ENCODE assay signal across 1 cellular context in genomic region chr1:150561830-150562367, GRCh38.
TF ChIP-seq lines count a peak whose summit lies in the region.

No MANE protein-coding gene starts in this region.

TF ChIP-seq in HepG2, 621 proteins besides CTCF, POLR2A, EP300 and RAD21 (continued from another document and continues in another):
- TF ChIP-seq ZNF609 (CRISPR knock-in tag; IDR thresholded peaks at IDR 0.05; ENCODE audit: borderline replicate concordance) (no peak; the same call in 1 of the 2 replicates), SIN3A (IDR thresholded peaks at IDR 0.05; ENCODE audit: borderline replicate concordance, low read depth, low read length) (no peak; the same call in 1 of the 2 replicates), ZNF317 (CRISPR knock-in tag; IDR thresholded peaks at IDR 0.05) (peak; percentile 47; the same call in 1 of the 2 replicates), ZNF572 (CRISPR knock-in tag; IDR thresholded peaks at IDR 0.05) (no peak), PTBP1 (IDR thresholded peaks at IDR 0.05; ENCODE audit: low read depth, low read length, poor library complexity, severe bottlenecking) (no peak), ZNF687 (CRISPR knock-in tag; IDR thresholded peaks at IDR 0.05) (peak; percentile 64), RBAK (CRISPR knock-in tag; IDR thresholded peaks at IDR 0.05) (no peak), ZNF468 (CRISPR knock-in tag; IDR thresholded peaks at IDR 0.05) (no peak), ZFY (CRISPR knock-in tag; IDR thresholded peaks at IDR 0.05) (no peak), SP140L (CRISPR knock-in tag; IDR thresholded peaks at IDR 0.05; ENCODE audit: borderline replicate concordance) (no peak; the same call in 1 of the 2 replicates), ZNF318 (CRISPR knock-in tag; IDR thresholded peaks at IDR 0.05) (no peak), KLF15 (CRISPR knock-in tag; IDR thresholded peaks at IDR 0.05; ENCODE audit: borderline replicate concordance) (no peak; the same call in 1 of the 2 replicates), ZNF619 (CRISPR knock-in tag; IDR thresholded peaks at IDR 0.05) (0 out of 2 replicates have a peak, but pooled peaks have one; percentile 37), ZNF121 (CRISPR knock-in tag; IDR thresholded peaks at IDR 0.05) (no peak), ZNF34 (CRISPR knock-in tag; IDR thresholded peaks at IDR 0.05; ENCODE audit: borderline replicate concordance) (no peak; the same call in 1 of the 2 replicates), KAT8 (CRISPR knock-in tag; IDR thresholded peaks at IDR 0.05) (peak; percentile 71), ZC3H4 (CRISPR knock-in tag; IDR thresholded peaks at IDR 0.05; ENCODE audit: borderline replicate concordance) (peak; percentile 68; the same call in 1 of the 2 replicates), DPF2 (CRISPR knock-in tag; IDR thresholded peaks at IDR 0.05; ENCODE audit: borderline replicate concordance, low read depth) (no peak), HOXD1 (CRISPR knock-in tag; IDR thresholded peaks at IDR 0.05) (no peak), PCBP1 (IDR thresholded peaks at IDR 0.05; ENCODE audit: borderline replicate concordance, low read depth, low read length) (peak; percentile 88), ZNF639 (CRISPR knock-in tag; conservative IDR thresholded peaks at IDR 0.05) (no peak; the same call in 1 of the 2 replicates), ETV6 (CRISPR knock-in tag; conservative IDR thresholded peaks at IDR 0.05) (0 out of 2 replicates have a peak, but pooled peaks have one; percentile 31), MEIS2 (CRISPR knock-in tag; IDR thresholded peaks at IDR 0.05) (no peak), ATF5 (CRISPR knock-in tag; IDR thresholded peaks at IDR 0.05; ENCODE audit: low read depth) (no peak), GPBP1L1 (CRISPR knock-in tag; IDR thresholded peaks at IDR 0.05) (no peak), FOXM1 (CRISPR knock-in tag; IDR thresholded peaks at IDR 0.05) (no peak), MYC (CRISPR knock-in tag; IDR thresholded peaks at IDR 0.05; ENCODE audit: borderline replicate concordance) (no peak), MEF2D (CRISPR knock-in tag; IDR thresholded peaks at IDR 0.05) (no peak; the same call in 1 of the 2 replicates), ZNF446 (CRISPR knock-in tag; IDR thresholded peaks at IDR 0.05) (no peak), ARNTL (CRISPR knock-in tag; IDR thresholded peaks at IDR 0.05) (no peak)
- TF ChIP-seq, protein P1, sequence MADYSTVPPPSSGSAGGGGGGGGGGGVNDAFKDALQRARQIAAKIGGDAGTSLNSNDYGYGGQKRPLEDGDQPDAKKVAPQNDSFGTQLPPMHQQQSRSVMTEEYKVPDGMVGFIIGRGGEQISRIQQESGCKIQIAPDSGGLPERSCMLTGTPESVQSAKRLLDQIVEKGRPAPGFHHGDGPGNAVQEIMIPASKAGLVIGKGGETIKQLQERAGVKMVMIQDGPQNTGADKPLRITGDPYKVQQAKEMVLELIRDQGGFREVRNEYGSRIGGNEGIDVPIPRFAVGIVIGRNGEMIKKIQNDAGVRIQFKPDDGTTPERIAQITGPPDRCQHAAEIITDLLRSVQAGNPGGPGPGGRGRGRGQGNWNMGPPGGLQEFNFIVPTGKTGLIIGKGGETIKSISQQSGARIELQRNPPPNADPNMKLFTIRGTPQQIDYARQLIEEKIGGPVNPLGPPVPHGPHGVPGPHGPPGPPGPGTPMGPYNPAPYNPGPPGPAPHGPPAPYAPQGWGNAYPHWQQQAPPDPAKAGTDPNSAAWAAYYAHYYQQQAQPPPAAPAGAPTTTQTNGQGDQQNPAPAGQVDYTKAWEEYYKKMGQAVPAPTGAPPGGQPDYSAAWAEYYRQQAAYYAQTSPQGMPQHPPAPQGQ (CRISPR knock-in tag; IDR thresholded peaks at IDR 0.05; ENCODE audit: borderline replicate concordance), result no peak
- TF ChIP-seq, protein P2, sequence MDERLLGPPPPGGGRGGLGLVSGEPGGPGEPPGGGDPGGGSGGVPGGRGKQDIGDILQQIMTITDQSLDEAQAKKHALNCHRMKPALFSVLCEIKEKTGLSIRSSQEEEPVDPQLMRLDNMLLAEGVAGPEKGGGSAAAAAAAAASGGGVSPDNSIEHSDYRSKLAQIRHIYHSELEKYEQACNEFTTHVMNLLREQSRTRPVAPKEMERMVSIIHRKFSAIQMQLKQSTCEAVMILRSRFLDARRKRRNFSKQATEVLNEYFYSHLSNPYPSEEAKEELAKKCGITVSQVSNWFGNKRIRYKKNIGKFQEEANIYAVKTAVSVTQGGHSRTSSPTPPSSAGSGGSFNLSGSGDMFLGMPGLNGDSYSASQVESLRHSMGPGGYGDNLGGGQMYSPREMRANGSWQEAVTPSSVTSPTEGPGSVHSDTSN (CRISPR knock-in tag; IDR thresholded peaks at IDR 0.05), result no peak
